In genomic region chr10:17951868-17952371, GRCh38 we compare ENCODE assay signal across 18 cellular contexts. TPM values are rescaled to one million over a fixed set of nuclear protein-coding genes. Genes with fewer than 3 reads are reported as not detected.
DNase-seq lines count a peak whose midpoint lies in the region; ATAC-seq, FAIRE-seq and TF ChIP-seq lines count a peak whose summit lies in the region.
"Had no signal": no experiment of that assay in that cellular context is flagged by ENCODE, and none has a peak within 500 bp of the region (broad histone marks: within the 10 kb centered on the region; RNA-seq: fewer than 3 reads in every experiment).

Gene SLC39A12 (plus strand): TSS chr10:17951918. CDS start chr10:17953277, 1,359 bp downstream.

- TF ChIP-seq CTCF in epithelial cell of proximal tubule (conservative IDR thresholded peaks at IDR 0.05; ENCODE audit: low read depth, low read length) (no peak), nephron progenitor cell (IDR thresholded peaks at IDR 0.05) (no peak)

- no peak within 1 kb of the TSS for H3K4me3 Mint-ChIP-seq in nephron progenitor cell
- H3K4me3 Mint-ChIP-seq: activated CD8-positive, alpha-beta T cell treated with anti-CD3 and anti-CD28 coated beads for 36 hours; CD14-positive monocyte; central memory CD8-positive, alpha-beta T cell had no signal

- peaks cover 26% of the 10 kb centered on the region for H3K4me1 Mint-ChIP-seq in nephron progenitor cell
- H3K4me1 Mint-ChIP-seq: CD14-positive monocyte; central memory CD8-positive, alpha-beta T cell had no signal

- peak; percentile 63 for FAIRE-seq in RCC 7860 (lab: Jason Lieb, UNC)
- FAIRE-seq: TTC549 had no signal

- peak within 1 kb of the TSS; percentile 31 for H3K27ac Mint-ChIP-seq in nephron progenitor cell
- H3K27ac Mint-ChIP-seq: activated CD8-positive, alpha-beta T cell treated with anti-CD3 and anti-CD28 coated beads for 36 hours; CD14-positive monocyte had no signal

- H3K9me3 Mint-ChIP-seq in nephron progenitor cell = peaks cover 8% of the 10 kb centered on the region

- DNase-seq in EL (peak; percentile 64), RCC 7860 (ENCODE audit: low spot score) (peak; percentile 59), epithelial cell of proximal tubule (ENCODE audit: low read depth) (peak; percentile 6), nephron progenitor cell (no peak)
- DNase-seq in activated T-cell treated with anti-CD3 and anti-CD28 coated beads, Interleukin-2, amount 50 U/mL, for 1 hour = no peak
- DNase-seq: activated CD8-positive, alpha-beta T cell treated with anti-CD3 and anti-CD28 coated beads for 36 hours; activated effector memory CD4-positive, alpha-beta T cell treated with anti-CD3 and anti-CD28 coated beads, Interleukin-2, amount 50 U/mL, for 16 hours; GOT3; SIG-M5; stimulated activated CD4-positive, alpha-beta T cell treated with anti-CD3 and anti-CD28 coated beads, Interleukin-2, amount 100 ng/mL, for 24 hours had no signal

- peaks cover 6% of the 10 kb centered on the region for H3K27me3 Mint-ChIP-seq in nephron progenitor cell (ENCODE audit: low read depth, poor library complexity)
- H3K27me3 Mint-ChIP-seq: activated CD8-positive, alpha-beta T cell treated with anti-CD3 and anti-CD28 coated beads for 36 hours had no signal

- H3K36me3 Mint-ChIP-seq in nephron progenitor cell (ENCODE audit: low read depth) = no peaks in the 10 kb centered on the region
- H3K36me3 Mint-ChIP-seq: CD14-positive monocyte had no signal

- no peak within 1 kb of the TSS for H3K4me3 ChIP-seq in epithelial cell of proximal tubule (ENCODE audit: low read depth, low read length)
- H3K4me3 ChIP-seq: vagina had no signal

- no peak for ATAC-seq in HG03521 (IDR thresholded peaks at IDR 0.05; ENCODE audit: unreplicated experiment)
- no peak for ATAC-seq in GM19328 (IDR thresholded peaks at IDR 0.05; ENCODE audit: unreplicated experiment)
- ATAC-seq in HG03432 (IDR thresholded peaks at IDR 0.05; ENCODE audit: unreplicated experiment) = no peak
- ATAC-seq: activated CD8-positive, alpha-beta T cell treated with anti-CD3 and anti-CD28 coated beads for 36 hours had no signal

RNA-seq across cellular contexts. Expression of gene SLC39A12, which starts in this region (rescaled TPM):
- total RNA-seq in epithelial cell of proximal tubule = not detected in 2 replicates
- total RNA-seq: activated CD8-positive, alpha-beta T cell treated with anti-CD3 and anti-CD28 coated beads for 36 hours; pulmonary artery endothelial cell; vagina had no signal

Comparison
In these comparisons a context has a peak if more than half of its experiments do, and no peak if none do; other contexts are left out.
1. Peak in DNase-seq in epithelial cell of proximal tubule; RNA of the gene not detected or under 1 TPM.
2. DNase-seq: peak in EL (single experiment) and RCC 7860 (single experiment); none in nephron progenitor cell (single experiment) and activated T-cell treated with anti-CD3 and anti-CD28 coated beads, Interleukin-2, amount 50 U/mL, for 1 hour (single experiment).